25 cellular contexts compared by ENCODE assay signal in genomic region chrX:133794151-133794550, GRCh38.
DNase-seq lines count a peak whose midpoint lies in the region; ATAC-seq, FAIRE-seq and TF ChIP-seq lines count a peak whose summit lies in the region.
"Had no signal": no experiment of that assay in that cellular context is flagged by ENCODE, and none has a peak within 500 bp of the region (broad histone marks: within the 10 kb centered on the region; RNA-seq: fewer than 3 reads in every experiment).

No MANE protein-coding gene starts in this region.

- ATAC-seq in sciatic nerve, result peak; percentile 37
- ATAC-seq: activated CD8-positive, alpha-beta T cell treated with anti-CD3 and anti-CD28 coated beads for 36 hours; gastroesophageal sphincter had no signal

- no peaks in the 10 kb centered on the region for H3K9me3 Mint-ChIP-seq in chondrocyte (ENCODE audit: low read depth)
- H3K9me3 Mint-ChIP-seq: activated CD8-positive, alpha-beta T cell treated with anti-CD3 and anti-CD28 coated beads for 36 hours; activated naive CD4-positive, alpha-beta T cell treated with anti-CD3 and anti-CD28 coated beads for 36 hours; central memory CD8-positive, alpha-beta T cell; stimulated activated naive CD8-positive, alpha-beta T cell treated with anti-CD3 and anti-CD28 coated beads, Interleukin-15, Interleukin-2, amounts not matched to agents 100 ng/mL and 50 ng/mL, for 24 hours had no signal

- DNase-seq in chondrocyte (ENCODE audit: low spot score), result no peak
- no peak for DNase-seq in sciatic nerve (ENCODE audit: low spot score)
- DNase-seq in NCI-H1417 treated with DMSO at 0.1 percent for 48 hours (lab: John Stamatoyannopoulos, UW), result no peak
- no peak for DNase-seq in 8988T
- DNase-seq in posterior vena cava (ENCODE audit: low spot score), result no peak
- DNase-seq: activated CD8-positive, alpha-beta T cell treated with anti-CD3 and anti-CD28 coated beads for 36 hours; activated naive CD4-positive, alpha-beta T cell treated with anti-CD3 and anti-CD28 coated beads for 36 hours; GDM1; HCEC 1CT; Karpas-422; NCI-H1436; NCI-H2081 treated with DMSO at 0.1 percent for 48 hours; NCI-H226; NCI-H69; Peyer's patch; SHP77; small intestine; testis had no signal

- TF ChIP-seq CTCF in chondrocyte (IDR thresholded peaks at IDR 0.05), result no peak

- H3K27ac ChIP-seq in mesodermal cell (ENCODE audit: low read depth, low read length, severe bottlenecking), result peak overlapping the region; percentile 90
- H3K27ac ChIP-seq: BLaER1, gastroesophageal sphincter, Peyer's patch, testis, vagina had no signal

- peak; percentile 98 for FAIRE-seq in G401.6 (lab: Jason Lieb, UNC)
- FAIRE-seq: small intestine had no signal

- 80% methylated on average over 2 of the region's 3 CpGs; no CpG with 5 or more reads in 1 of the 2 experiments for WGBS in mesodermal cell (ENCODE audit: insufficient coverage in 2 of 2), 2 experiments

- H3K4me1 ChIP-seq in mesodermal cell (ENCODE audit: control insufficient read depth, insufficient read depth, low read length, poor library complexity, severe bottlenecking), result no peaks in the 10 kb centered on the region
- H3K4me1 ChIP-seq: BLaER1, gastroesophageal sphincter, Peyer's patch, testis, vagina had no signal

- peaks cover 4% of the 10 kb centered on the region for H3K27me3 Mint-ChIP-seq in chondrocyte (ENCODE audit: low read depth)
- H3K27me3 Mint-ChIP-seq: activated CD8-positive, alpha-beta T cell treated with anti-CD3 and anti-CD28 coated beads for 36 hours; stimulated activated naive CD8-positive, alpha-beta T cell treated with anti-CD3 and anti-CD28 coated beads, Interleukin-15, Interleukin-2, amounts not matched to agents 100 ng/mL and 50 ng/mL, for 24 hours had no signal

- no peaks in the 10 kb centered on the region for H3K9me3 ChIP-seq in mesodermal cell (ENCODE audit: control insufficient read depth, low read length)
- H3K9me3 ChIP-seq: BLaER1, gastroesophageal sphincter, Peyer's patch, testis, vagina had no signal

- H3K4me3 ChIP-seq in mesodermal cell (ENCODE audit: extremely low read depth, insufficient read depth, low read length, poor library complexity, severe bottlenecking), result no peak overlapping the region
- H3K4me3 ChIP-seq: BLaER1, gastroesophageal sphincter, Peyer's patch, testis, vagina had no signal

- no peak overlapping the region for H3K4me3 Mint-ChIP-seq in chondrocyte (ENCODE audit: unreplicated experiment)
- H3K4me3 Mint-ChIP-seq: activated CD8-positive, alpha-beta T cell treated with anti-CD3 and anti-CD28 coated beads for 36 hours; activated naive CD4-positive, alpha-beta T cell treated with anti-CD3 and anti-CD28 coated beads for 36 hours; central memory CD8-positive, alpha-beta T cell; stimulated activated naive CD8-positive, alpha-beta T cell treated with anti-CD3 and anti-CD28 coated beads, Interleukin-15, Interleukin-2, amounts not matched to agents 100 ng/mL and 50 ng/mL, for 24 hours had no signal

- intact Hi-C loops in sciatic nerve (cut with DNase I), result no loop called here
- intact Hi-C loops in posterior vena cava (cut with DNase I), result no loop called here

- H3K36me3 Mint-ChIP-seq in chondrocyte (ENCODE audit: low read depth), result no peaks in the 10 kb centered on the region

- H3K4me1 Mint-ChIP-seq in chondrocyte (ENCODE audit: low read depth), result peaks cover 16% of the 10 kb centered on the region
- H3K4me1 Mint-ChIP-seq: central memory CD8-positive, alpha-beta T cell had no signal

- no peaks in the 10 kb centered on the region for H3K36me3 ChIP-seq in mesodermal cell (ENCODE audit: control insufficient read depth, insufficient read depth, low read length)
- H3K36me3 ChIP-seq: BLaER1, gastroesophageal sphincter, Peyer's patch, vagina had no signal

- H3K27ac Mint-ChIP-seq in chondrocyte (ENCODE audit: unreplicated experiment), result peak overlapping the region; percentile 29
- H3K27ac Mint-ChIP-seq: activated CD8-positive, alpha-beta T cell treated with anti-CD3 and anti-CD28 coated beads for 36 hours; activated naive CD4-positive, alpha-beta T cell treated with anti-CD3 and anti-CD28 coated beads for 36 hours; stimulated activated naive CD8-positive, alpha-beta T cell treated with anti-CD3 and anti-CD28 coated beads, Interleukin-15, Interleukin-2, amounts not matched to agents 100 ng/mL and 50 ng/mL, for 24 hours had no signal
